ENCODE assay signal across 8 cellular contexts in the genomic region with DNA sequence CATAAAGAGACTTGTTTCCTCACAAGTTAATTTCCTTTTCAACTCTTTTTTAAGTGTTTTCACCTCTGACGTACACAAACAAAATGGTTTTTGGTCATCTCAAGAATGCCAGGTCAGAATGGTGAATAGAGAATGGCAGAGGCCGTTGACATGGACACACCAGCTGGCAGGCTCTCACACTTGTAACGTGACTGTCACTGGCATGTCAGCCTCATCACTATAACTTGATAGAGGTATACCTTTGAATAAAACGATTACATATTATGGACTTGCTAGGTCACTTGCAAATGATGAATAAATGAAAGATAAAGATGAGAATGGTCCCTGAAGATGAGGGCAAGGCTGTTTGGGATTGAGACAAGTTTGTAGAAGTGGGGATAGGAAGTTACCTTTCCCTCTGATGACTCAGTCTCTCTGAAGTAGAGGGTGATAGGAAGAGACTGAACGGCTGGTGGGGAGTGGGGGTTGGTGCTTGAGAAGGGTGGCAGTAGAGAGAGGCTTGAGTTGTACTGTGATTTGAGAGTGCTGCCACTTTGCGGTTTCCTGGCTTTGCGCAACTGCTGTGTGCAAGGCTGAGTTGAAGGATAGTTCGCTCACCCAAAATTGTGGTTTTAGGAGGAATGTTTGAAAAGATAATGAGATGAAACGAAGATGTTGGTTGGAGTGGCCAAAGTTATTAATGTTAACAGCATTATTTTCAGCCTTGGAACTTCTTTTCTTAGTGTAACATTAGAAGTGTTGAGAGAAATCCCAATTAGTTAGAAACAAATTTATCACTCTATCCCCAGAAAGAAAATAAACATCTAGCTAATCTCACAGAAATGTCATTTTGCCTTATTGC. TPM values are rescaled to one million over a fixed set of nuclear protein-coding genes. Genes with fewer than 3 reads are reported as not detected.
DNase-seq lines count a peak whose midpoint lies in the region; ATAC-seq and TF ChIP-seq lines count a peak whose summit lies in the region.

No MANE protein-coding gene starts in this region.

- DNase-seq in DND-41 (peak; percentile 88), OCI-M1 (lab: John Stamatoyannopoulos, UW) (peak; percentile 98), HPDE6-E6E7 (ENCODE audit: extremely low spot score) (no peak), mucosa of gallbladder (ENCODE audit: low spot score) (no peak), neuronal stem cell (ENCODE audit: low spot score) (no peak)
- DNase-seq in activated T-helper 2 cell treated with anti-CD3 and anti-CD28 coated beads, Interferon-gamma antibody, Interleukin-2, Interleukin-4, amounts not matched to agents 10 μg/mL and 5 μg/mL and 100 μg/mL, durations not matched to agents 14 hours and 24 hours and 36 hours (ENCODE audit: low spot score), result peak; percentile 22

- intact Hi-C loops in activated T-helper 2 cell treated with anti-CD3 and anti-CD28 coated beads, Interferon-gamma antibody, Interleukin-2, Interleukin-4, amounts not matched to agents 10 μg/mL and 5 μg/mL and 100 μg/mL, durations not matched to agents 14 hours and 24 hours and 36 hours (cut with micrococcal nuclease), result no loop called here

- no peak overlapping the region for H4K8ac ChIP-seq in neuronal stem cell (ENCODE audit: low read depth, low read length)

- no peak overlapping the region for H3K4me3 Mint-ChIP-seq in activated T-helper 2 cell treated with anti-CD3 and anti-CD28 coated beads, Interferon-gamma antibody, Interleukin-2, Interleukin-4, amounts not matched to agents 10 μg/mL and 5 μg/mL and 100 μg/mL, durations not matched to agents 14 hours and 24 hours and 36 hours (ENCODE audit: low read depth)

- H3K27me3 ChIP-seq in DND-41 (ENCODE audit: insufficient read depth, low read length, poor library complexity), result no peaks in the 10 kb centered on the region
- no peaks in the 10 kb centered on the region for H3K27me3 ChIP-seq in neutrophil
- no peaks in the 10 kb centered on the region for H3K27me3 ChIP-seq in neuronal stem cell (ENCODE audit: control insufficient read depth in 3 of 3, insufficient read depth in 3 of 3, low read depth in 1 of 3, low read length in 3 of 3)

- H2AFZ ChIP-seq in DND-41 (ENCODE audit: low read depth, low read length) (no peak overlapping the region), neuronal stem cell (ENCODE audit: low read length) (no peak overlapping the region)

- no peak overlapping the region for H3K27ac Mint-ChIP-seq in activated T-helper 2 cell treated with anti-CD3 and anti-CD28 coated beads, Interferon-gamma antibody, Interleukin-2, Interleukin-4, amounts not matched to agents 10 μg/mL and 5 μg/mL and 100 μg/mL, durations not matched to agents 14 hours and 24 hours and 36 hours

- H3K18ac ChIP-seq in neuronal stem cell (ENCODE audit: low read length), result no peak overlapping the region

- H2BK120ac ChIP-seq in neuronal stem cell (ENCODE audit: low read depth, low read length), result no peak overlapping the region

- H4K91ac ChIP-seq in neuronal stem cell (ENCODE audit: low read depth, low read length, poor library complexity), result no peak overlapping the region

- no peak overlapping the region for H3K9ac ChIP-seq in DND-41 (ENCODE audit: low read depth, low read length)
- no peak overlapping the region for H3K9ac ChIP-seq in neuronal stem cell (ENCODE audit: low read depth, low read length, poor library complexity)

- H4K20me1 ChIP-seq in DND-41 (ENCODE audit: insufficient read depth, low read length), result peaks cover 6% of the 10 kb centered on the region; the same call in 1 of the 2 replicates

- ATAC-seq in DND-41 (ENCODE audit: insufficient read depth, low read depth), result peak; percentile 100
- ATAC-seq in HG03469 (IDR thresholded peaks at IDR 0.05; ENCODE audit: unreplicated experiment), result no peak

- H2BK15ac ChIP-seq in neuronal stem cell (ENCODE audit: low read length), result no peak overlapping the region

- peaks cover 9% of the 10 kb centered on the region; the same call in 1 of the 2 replicates for H3K79me2 ChIP-seq in DND-41 (ENCODE audit: insufficient read depth, low read length)

- H2BK5ac ChIP-seq in neuronal stem cell (ENCODE audit: low read length), result no peak overlapping the region

- no peak overlapping the region for H2BK12ac ChIP-seq in neuronal stem cell (ENCODE audit: low read length)

- peak; percentile 51 for TF ChIP-seq CTCF in DND-41 (IDR thresholded peaks at IDR 0.05; ENCODE audit: borderline replicate concordance, extremely low read depth, low read length, poor library complexity, severe bottlenecking)
- TF ChIP-seq CTCF in neutrophil (IDR thresholded peaks at IDR 0.05), result no peak

- peaks cover 24% of the 10 kb centered on the region for H3K4me1 ChIP-seq in DND-41 (ENCODE audit: insufficient read depth, low read length)
- peaks cover 9 to 12% of the 10 kb centered on the region in 2 experiments for H3K4me1 ChIP-seq in neutrophil (ENCODE audit: control insufficient read depth in 1 of 2, insufficient read depth in 1 of 2, low read depth in 1 of 2, low read length in 1 of 2)
- no peaks in the 10 kb centered on the region for H3K4me1 ChIP-seq in neuronal stem cell (ENCODE audit: control insufficient read depth in 2 of 2, insufficient read depth in 1 of 2, low read depth in 1 of 2, low read length in 2 of 2)

- H3K4me2 ChIP-seq in DND-41 (ENCODE audit: insufficient read depth, low read length), result 0 out of 2 replicates have a peak overlapping the region, but pooled peaks have one; percentile 29
- H3K4me2 ChIP-seq in neuronal stem cell (ENCODE audit: insufficient read depth, low read length, poor library complexity, severe bottlenecking), result no peak overlapping the region

- no peak overlapping the region for H3K4ac ChIP-seq in neuronal stem cell (ENCODE audit: low read length)

- no peak overlapping the region for H3K4me3 ChIP-seq in DND-41 (ENCODE audit: low read depth in 1 of 2, low read length in 2 of 2)
- H3K4me3 ChIP-seq in neutrophil (ENCODE audit: low read depth in 1 of 2, low read length in 1 of 2), result no peak overlapping the region
- no peak overlapping the region for H3K4me3 ChIP-seq in neuronal stem cell (ENCODE audit: low read length in 2 of 2)

- H3K9me3 ChIP-seq in DND-41 (ENCODE audit: insufficient read depth, low read length, severe bottlenecking), result no peaks in the 10 kb centered on the region
- H3K9me3 ChIP-seq in neutrophil, result no peaks in the 10 kb centered on the region
- no peaks in the 10 kb centered on the region for H3K9me3 ChIP-seq in neuronal stem cell (replicated peaks in 1 of 2; ENCODE audit: control insufficient read depth in 2 of 2, insufficient read depth in 1 of 2, low read depth in 1 of 2, low read length in 2 of 2)

- no peak overlapping the region for H3K23ac ChIP-seq in neuronal stem cell (ENCODE audit: low read depth, low read length, poor library complexity)

- H2AK5ac ChIP-seq in neuronal stem cell (ENCODE audit: low read depth, low read length), result no peak overlapping the region

- WGBS in neuronal stem cell (ENCODE audit: extremely low coverage in 2 of 2, insufficient read length in 2 of 2, insufficient replicate concordance in 1 of 2), 2 donors, result 100% methylated on average over 1 of the region's 9 CpGs; no CpG with 5 or more reads in 1 of the 2 donors

- H3K27me3 Mint-ChIP-seq in activated T-helper 2 cell treated with anti-CD3 and anti-CD28 coated beads, Interferon-gamma antibody, Interleukin-2, Interleukin-4, amounts not matched to agents 10 μg/mL and 5 μg/mL and 100 μg/mL, durations not matched to agents 14 hours and 24 hours and 36 hours (ENCODE audit: low read depth), result no peaks in the 10 kb centered on the region

- no peaks in the 10 kb centered on the region for H3K79me1 ChIP-seq in neuronal stem cell (ENCODE audit: low read depth, low read length)

- H3K14ac ChIP-seq in neuronal stem cell (ENCODE audit: low read length), result no peak overlapping the region

- H3K36me3 ChIP-seq in DND-41 (ENCODE audit: insufficient read depth, low read length), result peaks cover 29% of the 10 kb centered on the region; the same call in 1 of the 2 replicates
- H3K36me3 ChIP-seq in neutrophil, result peaks cover 47% of the 10 kb centered on the region
- H3K36me3 ChIP-seq in neuronal stem cell (replicated peaks in 1 of 2; ENCODE audit: control insufficient read depth in 2 of 2, insufficient read depth in 2 of 2, low read length in 2 of 2), result peaks cover 1 to 83% of the 10 kb centered on the region in 2 donors

- H3K4me1 Mint-ChIP-seq in activated T-helper 2 cell treated with anti-CD3 and anti-CD28 coated beads, Interferon-gamma antibody, Interleukin-2, Interleukin-4, amounts not matched to agents 10 μg/mL and 5 μg/mL and 100 μg/mL, durations not matched to agents 14 hours and 24 hours and 36 hours (ENCODE audit: low read depth), result peaks cover 35% of the 10 kb centered on the region

- peaks cover 53% of the 10 kb centered on the region for H3K36me3 Mint-ChIP-seq in activated T-helper 2 cell treated with anti-CD3 and anti-CD28 coated beads, Interferon-gamma antibody, Interleukin-2, Interleukin-4, amounts not matched to agents 10 μg/mL and 5 μg/mL and 100 μg/mL, durations not matched to agents 14 hours and 24 hours and 36 hours (ENCODE audit: low read depth)

- H3K9me3 Mint-ChIP-seq in activated T-helper 2 cell treated with anti-CD3 and anti-CD28 coated beads, Interferon-gamma antibody, Interleukin-2, Interleukin-4, amounts not matched to agents 10 μg/mL and 5 μg/mL and 100 μg/mL, durations not matched to agents 14 hours and 24 hours and 36 hours, result no peaks in the 10 kb centered on the region

- H3K27ac ChIP-seq in DND-41 (ENCODE audit: low read length) (no peak overlapping the region), neutrophil (peak overlapping the region; percentile 55), neuronal stem cell (replicated peaks; ENCODE audit: low read length) (no peak overlapping the region)

RNA-seq across cellular contexts. Expression of gene TBPL1, which starts 30.3 kb away (rescaled TPM):
- total RNA-seq in activated T-helper 2 cell treated with anti-CD3 and anti-CD28 coated beads, Interferon-gamma antibody, Interleukin-2, Interleukin-4, amounts not matched to agents 10 μg/mL and 5 μg/mL and 100 μg/mL, durations not matched to agents 14 hours and 24 hours and 36 hours, result 29.7 and 31.2 TPM in 2 replicates
- 24.5 TPM for total RNA-seq in mucosa of gallbladder
- polyA plus RNA-seq in neuronal stem cell (2013, experiment 1 of 2), result 99.0 TPM
- polyA plus RNA-seq in neuronal stem cell (2013, experiment 2 of 2), result 103 TPM

Comparison
In these comparisons a context has a peak if more than half of its experiments do, and no peak if none do; other contexts are left out.
1. DNase-seq: peak in DND-41 (single experiment), OCI-M1 (single experiment) and activated T-helper 2 cell treated with anti-CD3 and anti-CD28 coated beads, Interferon-gamma antibody, Interleukin-2, Interleukin-4, amounts not matched to agents 10 μg/mL and 5 μg/mL and 100 μg/mL, durations not matched to agents 14 hours and 24 hours and 36 hours (single experiment); none in HPDE6-E6E7 (single experiment), mucosa of gallbladder (single experiment) and neuronal stem cell (single experiment).